ENCODE assay signal across 14 cellular contexts in genomic region chr4:83128235-83128929, GRCh38. TPM values are rescaled to one million over a fixed set of nuclear protein-coding genes. Genes with fewer than 3 reads are reported as not detected.
DNase-seq lines count a peak whose midpoint lies in the region; ATAC-seq and TF ChIP-seq lines count a peak whose summit lies in the region.
"Had no signal": no experiment of that assay in that cellular context is flagged by ENCODE, and none has a peak within 500 bp of the region (broad histone marks: within the 10 kb centered on the region; RNA-seq: fewer than 3 reads in every experiment).

No MANE protein-coding gene starts in this region.

- intact Hi-C loops in OCI-LY7 (cut with micrococcal nuclease; ENCODE audit: unreplicated experiment): no loop called here
- intact Hi-C loops in colonic mucosa (cut with DNase I): no loop called here

- H4K20me1 ChIP-seq in OCI-LY7 (ENCODE audit: insufficient read depth, low read length): no peaks in the 10 kb centered on the region

- peak overlapping the region in 1 of 2 donors; percentile 26 for H3K9ac ChIP-seq in colonic mucosa (ENCODE audit: low read depth in 2 of 2, low read length in 2 of 2)
- H3K9ac ChIP-seq: KMS-11 had no signal

- H3K9me2 ChIP-seq in OCI-LY7 (ENCODE audit: insufficient read depth, low read length): no peaks in the 10 kb centered on the region

- CTCF ChIA-PET in OCI-LY7 (lab: Charles Lee; ENCODE audit: unreplicated experiment): no interaction called here

- no peak overlapping the region for H3K27ac ChIP-seq in OCI-LY7 (ENCODE audit: low read depth, low read length, poor library complexity, severe bottlenecking)
- peak overlapping the region; percentile 91 for H3K27ac ChIP-seq in colonic mucosa
- H3K27ac ChIP-seq: gastrocnemius medialis, KMS-11 had no signal

- H3K27me3 ChIP-seq in colonic mucosa: no peaks in the 10 kb centered on the region
- H3K27me3 ChIP-seq: gastrocnemius medialis had no signal

- POLR2A ChIA-PET in OCI-LY7 (lab: Charles Lee): no interaction called here

- no TSS peak for BruUV-seq in OCI-LY7 (replicated peaks; lab: Mats Ljungman, UMichigan)

- 0 out of 2 replicates have a peak, but pooled peaks have one; percentile 10 for TF ChIP-seq CTCF in OCI-LY7 (conservative IDR thresholded peaks at IDR 0.05; ENCODE audit: low read length)
- no peak for TF ChIP-seq CTCF in colonic mucosa (IDR thresholded peaks at IDR 0.05)

- DNase-seq in GM04503 (ENCODE audit: low read depth): peak; percentile 84
- no peak for DNase-seq in OCI-LY7 (ENCODE audit: low spot score)
- DNase-seq in colonic mucosa: no peak
- peak; percentile 79 for DNase-seq in renal cortical epithelial cell (ENCODE audit: low read depth)
- DNase-seq in left lobe of liver (ENCODE audit: low spot score): no peak
- DNase-seq in T1000 (lab: John Stamatoyannopoulos, UW): no peak
- DNase-seq: gastrocnemius medialis; GDM1; NCI-H82; stimulated activated CD4-positive, alpha-beta T cell treated with anti-CD3 and anti-CD28 coated beads, Interleukin-15, amount 100 ng/mL, for 24 hours had no signal

- H3K4me1 ChIP-seq in OCI-LY7 (ENCODE audit: insufficient read depth, low read length, poor library complexity, severe bottlenecking): peaks cover 6% of the 10 kb centered on the region
- H3K4me1 ChIP-seq in colonic mucosa: no peaks in the 10 kb centered on the region
- H3K4me1 ChIP-seq: gastrocnemius medialis had no signal

- ATAC-seq in left lobe of liver (no peak), GM18511 (IDR thresholded peaks at IDR 0.05; ENCODE audit: unreplicated experiment) (no peak), GM19452 (IDR thresholded peaks at IDR 0.05; ENCODE audit: unreplicated experiment) (no peak)
- ATAC-seq: gastrocnemius medialis, WTC11 had no signal

- no peak overlapping the region for H2AFZ ChIP-seq in OCI-LY7 (ENCODE audit: low read length)

- H3K9me3 ChIP-seq in OCI-LY7 (ENCODE audit: low read length): no peaks in the 10 kb centered on the region
- no peaks in the 10 kb centered on the region for H3K9me3 ChIP-seq in colonic mucosa
- H3K9me3 ChIP-seq: gastrocnemius medialis had no signal

- H3K4me3 ChIP-seq in OCI-LY7 (ENCODE audit: low read depth, low read length, poor library complexity, severe bottlenecking) (no peak overlapping the region), colonic mucosa (no peak overlapping the region)
- H3K4me3 ChIP-seq: gastrocnemius medialis had no signal

- no peak overlapping the region for H3K4me2 ChIP-seq in OCI-LY7 (ENCODE audit: low read length)
- H3K4me2 ChIP-seq: KMS-11 had no signal

- H3K36me3 ChIP-seq in OCI-LY7 (ENCODE audit: insufficient read depth, low read length): no peaks in the 10 kb centered on the region
- no peaks in the 10 kb centered on the region for H3K36me3 ChIP-seq in colonic mucosa
- H3K36me3 ChIP-seq: gastrocnemius medialis had no signal

- H3K79me2 ChIP-seq in OCI-LY7 (ENCODE audit: insufficient read depth, low read depth, low read length): no peaks in the 10 kb centered on the region

RNA-seq across cellular contexts. Expression of gene PLAC8, which starts 13.9 kb away (rescaled TPM):
- not detected in 2 replicates for total RNA-seq in OCI-LY7 (2014; rRNA removed; shearing (Covaris generic))
- not detected in 2 replicates for total RNA-seq in OCI-LY7 (2022)
- 100 to 1,000 TPM; 246 to 715 TPM for total RNA-seq in colonic mucosa
- 0.35 and 4.8 TPM in 2 replicates for total RNA-seq in renal cortical epithelial cell
- total RNA-seq in left lobe of liver: 6.8 TPM

Comparison
In these comparisons a context has a peak if more than half of its experiments do, and no peak if none do; other contexts are left out.
1. DNase-seq: peak in GM04503 (single experiment) and renal cortical epithelial cell (single experiment); none in OCI-LY7 (single experiment), colonic mucosa (single experiment), left lobe of liver (single experiment) and T1000 (single experiment).
2. RNA of gene PLAC8, which starts 13.9 kb away (total RNA-seq): 246 to 715 TPM in colonic mucosa; 6.8 TPM in left lobe of liver (single experiment), 0.35 to 4.8 TPM in renal cortical epithelial cell and not detected in OCI-LY7; every median in the first group is over 10 times any median in the second.